ENCODE assay signal across 19 cellular contexts in genomic region chr19:1151917-1152601, GRCh38. TPM values are rescaled to one million over a fixed set of nuclear protein-coding genes. Genes with fewer than 3 reads are reported as not detected.
DNase-seq lines count a peak whose midpoint lies in the region; ATAC-seq, FAIRE-seq and TF ChIP-seq lines count a peak whose summit lies in the region.
"Had no signal": no experiment of that assay in that cellular context is flagged by ENCODE, and none has a peak within 500 bp of the region (broad histone marks: within the 10 kb centered on the region; RNA-seq: fewer than 3 reads in every experiment).

No MANE protein-coding gene starts in this region.

- in situ Hi-C loops in Panc1 (cut with HindIII; ENCODE audit: low pct_unique_long_range_greater_than_20kb, low sequenced_read_pairs) = no loop called here

- TF ChIP-seq POLR2A in stomach (IDR thresholded peaks at IDR 0.05) = no peak

- no peak for TF ChIP-seq EP300 in stomach (IDR thresholded peaks at IDR 0.05)

- BruUV-seq in Panc1 (replicated peaks; lab: Mats Ljungman, UMichigan) = TSS peak; percentile 65

- POLR2A ChIA-PET in Panc1 (lab: Charles Lee) = no interaction called here

- no peak for TF ChIP-seq CTCF in Panc1 (IDR thresholded peaks at IDR 0.05)
- TF ChIP-seq CTCF in kidney (IDR thresholded peaks at IDR 0.05; ENCODE audit: borderline replicate concordance, extremely low read depth, insufficient read depth) = no peak
- no peak for TF ChIP-seq CTCF in stomach (IDR thresholded peaks at IDR 0.05)

- WGBS in stomach, 5 donors = 85 to 92% (median 90%) methylated on average over 34 to 35 of the region's 35 CpGs

- no peak overlapping the region for H3K4me3 ChIP-seq in Panc1 (ENCODE audit: low read depth in 2 of 2, low read length in 2 of 2)
- no peak overlapping the region for H3K4me3 ChIP-seq in duodenal mucosa (ENCODE audit: low read depth in 1 of 2, low read length in 2 of 2)
- peak overlapping the region in 1 of 2 donors; percentile 29 for H3K4me3 ChIP-seq in kidney (ENCODE audit: low read length in 2 of 2)
- no peak overlapping the region for H3K4me3 ChIP-seq in stomach
- H3K4me3 ChIP-seq: BLaER1, PC-9 had no signal

- ATAC-seq in Panc1 (no peak), GM19467 (IDR thresholded peaks at IDR 0.05; ENCODE audit: unreplicated experiment) (no peak), HG03108 (IDR thresholded peaks at IDR 0.05; ENCODE audit: unreplicated experiment) (no peak)
- ATAC-seq: activated CD4-positive, alpha-beta T cell treated with anti-CD3 and anti-CD28 coated beads for 36 hours; activated T-cell treated with anti-CD3 and anti-CD28 coated beads, Interleukin-2, amount 50 U/mL, for 4 hours had no signal

- peaks cover 35% of the 10 kb centered on the region for H3K4me1 ChIP-seq in Panc1 (ENCODE audit: control insufficient read depth, insufficient read depth, low read length)
- H3K4me1 ChIP-seq in duodenal mucosa (ENCODE audit: control insufficient read depth in 1 of 2, insufficient read depth in 2 of 2, low read length in 2 of 2) = peaks cover 14 to 17% of the 10 kb centered on the region in 2 donors
- peaks cover 9 to 34% of the 10 kb centered on the region in 2 donors for H3K4me1 ChIP-seq in kidney (ENCODE audit: control insufficient read depth in 1 of 2, insufficient read depth in 1 of 2, low read depth in 1 of 2, low read length in 2 of 2)
- H3K4me1 ChIP-seq in stomach = peaks cover 27 to 70% (median 39%) of the 10 kb centered on the region in 4 donors

- H3K27ac ChIP-seq in Panc1 (ENCODE audit: low read length) (peak overlapping the region; percentile 61), duodenal mucosa (ENCODE audit: low read depth, low read length) (peak overlapping the region; percentile 42), kidney (ENCODE audit: low read depth in 2 of 2, low read length in 2 of 2) (peak overlapping the region; percentile 85 to 92), stomach (peak overlapping the region in 4 of 5 donors; percentile 53 to 70 (median 58))
- H3K27ac ChIP-seq: BLaER1, PC-9 had no signal

- H3K27me3 ChIP-seq in Panc1 (ENCODE audit: control insufficient read depth, insufficient read depth, low read length) = no peaks in the 10 kb centered on the region
- no peaks in the 10 kb centered on the region for H3K27me3 ChIP-seq in duodenal mucosa (ENCODE audit: control insufficient read depth in 1 of 2, insufficient read depth in 2 of 2, low read length in 2 of 2)
- H3K27me3 ChIP-seq in stomach = no peaks in the 10 kb centered on the region
- H3K27me3 ChIP-seq: BLaER1 had no signal

- DNase-seq in Panc1 (ENCODE audit: low read depth, low spot score) = no peak
- peak; percentile 89 for DNase-seq in kidney
- no peak for DNase-seq in stomach
- DNase-seq in NCI-H748 treated with DMSO at 0.1 percent for 48 hours (lab: John Stamatoyannopoulos, UW) = no peak
- no peak for DNase-seq in NCI-H69 (lab: John Stamatoyannopoulos, UW)
- DNase-seq: activated CD4-positive, alpha-beta T cell treated with anti-CD3 and anti-CD28 coated beads for 36 hours; activated T-cell treated with anti-CD3 and anti-CD28 coated beads, Interleukin-2, amount 50 U/mL, for 4 hours; dermis blood vessel endothelial cell; DMS153; GOT3; KG1; midbrain; NCI-H146; NCI-H510A; PC-9 had no signal

- intact Hi-C loops in Panc1 (cut with micrococcal nuclease; ENCODE audit: unreplicated experiment) (no loop called here), kidney (cut with DNase I) (no loop called here), stomach (cut with DNase I; ENCODE audit: low total_unique reads) (no loop called here)

- H3K9me3 ChIP-seq in Panc1 (ENCODE audit: control insufficient read depth, insufficient read depth, low read depth, low read length) (no peaks in the 10 kb centered on the region), duodenal mucosa (ENCODE audit: control insufficient read depth in 1 of 2, low read length in 2 of 2) (no peaks in the 10 kb centered on the region), kidney (ENCODE audit: control insufficient read depth in 1 of 2, low read length in 2 of 2) (no peaks in the 10 kb centered on the region), stomach (no peaks in the 10 kb centered on the region)
- H3K9me3 ChIP-seq: BLaER1 had no signal

- H3K9ac ChIP-seq in duodenal mucosa (ENCODE audit: low read depth in 1 of 2, low read length in 2 of 2) = no peak overlapping the region
- peak overlapping the region in 1 of 2 donors; percentile 51 for H3K9ac ChIP-seq in kidney (ENCODE audit: low read length in 2 of 2)
- H3K9ac ChIP-seq: BLaER1 had no signal

- FAIRE-seq in kidney (lab: Jason Lieb, UNC) = no peak

- H3K36me3 ChIP-seq in Panc1 (ENCODE audit: control insufficient read depth, insufficient read depth, low read length) (no peaks in the 10 kb centered on the region), duodenal mucosa (ENCODE audit: control insufficient read depth in 1 of 2, insufficient read depth in 2 of 2, low read length in 2 of 2) (peaks cover 16% of the 10 kb centered on the region in 2 donors), kidney (ENCODE audit: control insufficient read depth in 1 of 2, insufficient read depth in 2 of 2, low read length in 2 of 2) (peaks cover 0 to 3% of the 10 kb centered on the region in 2 donors), stomach (peaks cover 27 to 72% (median 64%) of the 10 kb centered on the region in 4 donors)

- CTCF ChIA-PET in Panc1 (lab: Charles Lee) = no interaction called here

RNA-seq across cellular contexts. Expression of gene SBNO2, which starts 22.0 kb away (rescaled TPM):
- total RNA-seq in Panc1 (2021; ENCODE audit: unreplicated experiment) (101 TPM), kidney (156 TPM), stomach (10 to 100 TPM; 19.3 to 74.7 (median 63.5) TPM)
- polyA plus RNA-seq in Panc1 (2012; ENCODE audit: insufficient read length) = 92.5 TPM
- polyA plus RNA-seq in kidney (ENCODE audit: insufficient read depth, low read depth, low replicate concordance) (12.2 TPM), stomach (10 to 100 TPM; 16.3 to 36.1 (median 23.6) TPM)

RNA-seq across cellular contexts. Expression of gene GPX4, which starts 48.3 kb away (rescaled TPM):
- total RNA-seq in Panc1 (2021; ENCODE audit: unreplicated experiment) = 577 TPM
- 1,363 TPM for polyA plus RNA-seq in Panc1 (2012; ENCODE audit: insufficient read length)
- 268 TPM for total RNA-seq in kidney
- 966 TPM for polyA plus RNA-seq in kidney (ENCODE audit: insufficient read depth, low read depth, low replicate concordance)
- 100 to 1,000 TPM in 4 of 5 donors, 10 to 100 TPM in 1; 90.0 to 710 (median 158) TPM for total RNA-seq in stomach
- polyA plus RNA-seq in stomach = 100 to 1,000 TPM; 433 to 532 (median 509) TPM

RNA-seq across cellular contexts. Expression of gene STK11, which starts 53.5 kb away (rescaled TPM):
- total RNA-seq in Panc1 (2021; ENCODE audit: unreplicated experiment) (116 TPM), kidney (57.7 TPM), stomach (100 to 1,000 TPM in 1 of 5 donors, 10 to 100 TPM in 4; 55.1 to 368 (median 82.3) TPM)
- 141 TPM for polyA plus RNA-seq in Panc1 (2012; ENCODE audit: insufficient read length)
- polyA plus RNA-seq in kidney (ENCODE audit: insufficient read depth, low read depth, low replicate concordance) (40.7 TPM), stomach (10 to 100 TPM; 43.1 to 65.3 (median 48.8) TPM)

RNA-seq across cellular contexts. Expression of gene POLR2E, which starts 56.9 kb away (rescaled TPM):
- total RNA-seq in Panc1 (2021; ENCODE audit: unreplicated experiment) (279 TPM), kidney (158 TPM), stomach (100 to 1,000 TPM in 1 of 5 donors, 10 to 100 TPM in 4; 24.5 to 361 (median 40.6) TPM)
- polyA plus RNA-seq in Panc1 (2012; ENCODE audit: insufficient read length) = 538 TPM
- polyA plus RNA-seq in kidney (ENCODE audit: insufficient read depth, low read depth, low replicate concordance) (189 TPM), stomach (100 to 1,000 TPM; 109 to 128 (median 123) TPM)
